Comparison of ENCODE assay signal across 16 cellular contexts in the genomic region with DNA sequence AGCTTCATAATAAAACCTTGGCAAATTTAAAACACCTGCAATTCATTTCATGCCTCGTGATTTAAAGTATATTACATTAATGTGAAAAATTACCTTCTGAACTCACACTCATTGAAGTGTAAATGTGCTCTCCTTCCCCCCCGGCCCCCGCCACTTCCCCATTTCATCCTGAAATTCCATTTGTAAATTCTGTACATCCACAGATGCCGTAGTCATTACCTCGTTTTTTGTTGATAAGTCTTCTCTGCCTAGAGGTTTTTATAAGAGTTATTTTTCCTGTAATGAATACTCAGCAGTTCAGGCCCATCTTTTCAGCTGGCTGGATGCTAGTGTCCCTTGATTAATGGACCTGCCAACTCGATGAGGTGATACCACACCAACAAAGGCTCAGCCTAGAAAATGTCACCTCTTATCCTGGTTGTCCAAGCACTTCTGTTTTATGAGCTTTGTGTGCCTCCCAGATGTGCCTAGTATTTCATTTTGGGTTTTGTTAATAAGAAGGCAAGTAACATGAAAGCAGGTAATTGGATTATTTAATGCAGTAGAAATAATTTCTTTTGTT.
DNase-seq lines count a peak whose midpoint lies in the region; ATAC-seq and TF ChIP-seq lines count a peak whose summit lies in the region.
"Had no signal": no experiment of that assay in that cellular context is flagged by ENCODE, and none has a peak within 500 bp of the region (broad histone marks: within the 10 kb centered on the region; RNA-seq: fewer than 3 reads in every experiment).

No MANE protein-coding gene starts in this region.

- H3K4me3 Mint-ChIP-seq in WTC11 = no peak overlapping the region
- H3K4me3 Mint-ChIP-seq: activated naive CD4-positive, alpha-beta T cell treated with anti-CD3 and anti-CD28 coated beads, Interleukin-2, amount 50 U/mL, for 24 hours; CD8-positive, alpha-beta memory T cell had no signal

- peaks cover 2% of the 10 kb centered on the region; the same call in 1 of the 2 replicates for H3K27me3 Mint-ChIP-seq in WTC11 (ENCODE audit: low read depth)

- H3K36me3 Mint-ChIP-seq in WTC11 = no peaks in the 10 kb centered on the region
- H3K36me3 Mint-ChIP-seq: activated naive CD4-positive, alpha-beta T cell treated with anti-CD3 and anti-CD28 coated beads, Interleukin-2, amount 50 U/mL, for 24 hours; CD8-positive, alpha-beta memory T cell had no signal

- peaks cover 41% of the 10 kb centered on the region for H3K4me1 ChIP-seq in foreskin keratinocyte

- CTCF ChIA-PET in WTC11 (lab: Charles Lee) = interaction anchor here (0.9 to 1.6 kb wide), 3 partner anchors 91 to 165 kb away, joined by 3 to 8 read pairs (median 4); no protein-coding TSS in a partner anchor

- TF ChIP-seq CTCF in foreskin keratinocyte (conservative IDR thresholded peaks at IDR 0.05) = no peak
- TF ChIP-seq CTCF in WTC11 (IDR thresholded peaks at IDR 0.05) = no peak

- peak overlapping the region; percentile 93 for H3K27ac ChIP-seq in foreskin keratinocyte
- H3K27ac ChIP-seq: sigmoid colon had no signal

- DNase-seq in DMS153 (lab: John Stamatoyannopoulos, UW) (peak; percentile 94), NCI-H1105 (lab: John Stamatoyannopoulos, UW) (peak; percentile 76), NCI-H69 (lab: John Stamatoyannopoulos, UW) (peak; percentile 9), foreskin keratinocyte (no peak), HUDEP-2 (lab: John Stamatoyannopoulos, UW; ENCODE audit: unreplicated experiment in 76 of 76) (no peak), activated T-cell treated with anti-CD3 and anti-CD28 coated beads for 4 hours (no peak), WTC11 (ENCODE audit: low spot score) (no peak)
- DNase-seq in stimulated activated CD4-positive, alpha-beta T cell treated with anti-CD3 and anti-CD28 coated beads, Interleukin-15, amount 100 ng/mL, for 24 hours = no peak
- DNase-seq: activated CD4-positive, alpha-beta T cell treated with anti-CD3 and anti-CD28 coated beads for 48 hours; activated CD8-positive, alpha-beta memory T cell treated with anti-CD3 and anti-CD28 coated beads, Interleukin-2, amount 50 U/mL, for 48 hours; CD8-positive, alpha-beta memory T cell; glutamatergic neuron; MG63; OCI-M1; sigmoid colon had no signal

- H3K9me3 Mint-ChIP-seq in WTC11 = no peaks in the 10 kb centered on the region
- H3K9me3 Mint-ChIP-seq: activated naive CD4-positive, alpha-beta T cell treated with anti-CD3 and anti-CD28 coated beads, Interleukin-2, amount 50 U/mL, for 24 hours; CD8-positive, alpha-beta memory T cell had no signal

- POLR2A ChIA-PET in WTC11 (lab: Charles Lee) = no interaction called here

- ATAC-seq in foreskin keratinocyte (no peak), WTC11 (no peak)

- H3K27me3 ChIP-seq in foreskin keratinocyte = no peaks in the 10 kb centered on the region
- H3K27me3 ChIP-seq: MG63 had no signal

- H3K27ac Mint-ChIP-seq in WTC11 = no peak overlapping the region
- H3K27ac Mint-ChIP-seq: activated naive CD4-positive, alpha-beta T cell treated with anti-CD3 and anti-CD28 coated beads, Interleukin-2, amount 50 U/mL, for 24 hours; CD8-positive, alpha-beta memory T cell had no signal

- peaks cover 34% of the 10 kb centered on the region for H3K4me1 Mint-ChIP-seq in WTC11
- H3K4me1 Mint-ChIP-seq: activated naive CD4-positive, alpha-beta T cell treated with anti-CD3 and anti-CD28 coated beads, Interleukin-2, amount 50 U/mL, for 24 hours; CD8-positive, alpha-beta memory T cell had no signal

TF ChIP-seq in WTC11, 78 proteins besides CTCF, POLR2A, EP300 and RAD21:
- TF ChIP-seq, protein P1, sequence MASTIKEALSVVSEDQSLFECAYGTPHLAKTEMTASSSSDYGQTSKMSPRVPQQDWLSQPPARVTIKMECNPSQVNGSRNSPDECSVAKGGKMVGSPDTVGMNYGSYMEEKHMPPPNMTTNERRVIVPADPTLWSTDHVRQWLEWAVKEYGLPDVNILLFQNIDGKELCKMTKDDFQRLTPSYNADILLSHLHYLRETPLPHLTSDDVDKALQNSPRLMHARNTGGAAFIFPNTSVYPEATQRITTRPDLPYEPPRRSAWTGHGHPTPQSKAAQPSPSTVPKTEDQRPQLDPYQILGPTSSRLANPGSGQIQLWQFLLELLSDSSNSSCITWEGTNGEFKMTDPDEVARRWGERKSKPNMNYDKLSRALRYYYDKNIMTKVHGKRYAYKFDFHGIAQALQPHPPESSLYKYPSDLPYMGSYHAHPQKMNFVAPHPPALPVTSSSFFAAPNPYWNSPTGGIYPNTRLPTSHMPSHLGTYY (CRISPR knock-in tag; IDR thresholded peaks at IDR 0.05) = no peak
- TF ChIP-seq NFATC4 (CRISPR knock-in tag; IDR thresholded peaks at IDR 0.05) (no peak), NFYB (CRISPR knock-in tag; conservative IDR thresholded peaks at IDR 0.05; ENCODE audit: low read depth) (no peak)

Comparison
In these comparisons a context has a peak if more than half of its experiments do, and no peak if none do; other contexts are left out.
1. DNase-seq: peak in DMS153 (single experiment), NCI-H1105 (single experiment) and NCI-H69 (single experiment); none in foreskin keratinocyte (0 of 2), HUDEP-2 (0 of 76), activated T-cell treated with anti-CD3 and anti-CD28 coated beads for 4 hours (single experiment), stimulated activated CD4-positive, alpha-beta T cell treated with anti-CD3 and anti-CD28 coated beads, Interleukin-15, amount 100 ng/mL, for 24 hours (single experiment) and WTC11 (single experiment).